Comparison of ENCODE assay signal across 9 cellular contexts in genomic region chr1:209607102-209607794, GRCh38. TPM values are rescaled to one million over a fixed set of nuclear protein-coding genes. Genes with fewer than 3 reads are reported as not detected.
A peak's percentile ranks its signal among the peaks of the same experiment; 100 is the strongest.
DNase-seq lines count a peak whose midpoint lies in the region; ATAC-seq and TF ChIP-seq lines count a peak whose summit lies in the region.
"Had no signal": no experiment of that assay in that cellular context is flagged by ENCODE, and none has a peak within 500 bp of the region (broad histone marks: within the 10 kb centered on the region; RNA-seq: fewer than 3 reads in every experiment).

No MANE protein-coding gene starts in this region.

- no peak overlapping the region for H4K12ac ChIP-seq in trophoblast cell (ENCODE audit: low read depth, low read length)

- H3K27me3 ChIP-seq in RWPE2 (ENCODE audit: insufficient read depth, poor library complexity, severe bottlenecking), result no peaks in the 10 kb centered on the region
- no peaks in the 10 kb centered on the region for H3K27me3 ChIP-seq in trophoblast cell (ENCODE audit: insufficient read depth, low read length)
- H3K27me3 ChIP-seq: gastrocnemius medialis had no signal

- H3K27ac ChIP-seq in RWPE2 (ENCODE audit: poor library complexity, severe bottlenecking), result no peak overlapping the region
- no peak overlapping the region for H3K27ac ChIP-seq in trophoblast cell (ENCODE audit: low read depth, low read length)
- H3K27ac ChIP-seq: gastrocnemius medialis had no signal

- no peaks in the 10 kb centered on the region for H3K36me3 Mint-ChIP-seq in WTC11

- no CpG with 5 or more reads among the region's 1 CpG for WGBS in trophoblast cell (ENCODE audit: extremely low coverage, insufficient coverage, insufficient read length)

- no peaks in the 10 kb centered on the region for H3K79me2 ChIP-seq in trophoblast cell (ENCODE audit: control insufficient read depth, insufficient read depth, low read length, poor library complexity)

- H3K36me3 ChIP-seq in RWPE2 (ENCODE audit: low read depth) (no peaks in the 10 kb centered on the region), trophoblast cell (ENCODE audit: control insufficient read depth in 1 of 2, insufficient read depth in 2 of 2, low read length in 2 of 2) (peaks cover 43 to 74% of the 10 kb centered on the region in 2 experiments)
- H3K36me3 ChIP-seq: gastrocnemius medialis had no signal

- no peak overlapping the region for H3K18ac ChIP-seq in trophoblast cell (ENCODE audit: low read length)

- no peak overlapping the region for H2AFZ ChIP-seq in trophoblast cell (ENCODE audit: insufficient read depth, low read length, poor library complexity)

- no peak overlapping the region for H4K8ac ChIP-seq in trophoblast cell (ENCODE audit: low read depth, low read length)

- ATAC-seq in GM18858 (IDR thresholded peaks at IDR 0.05; ENCODE audit: unreplicated experiment), result peak; percentile 91
- peak; percentile 90 for ATAC-seq in HG02571 (IDR thresholded peaks at IDR 0.05; ENCODE audit: unreplicated experiment)
- peak; percentile 45; the same call in 2 of the 3 replicates for ATAC-seq in RWPE2 (ENCODE audit: low read depth)
- no peak for ATAC-seq in WTC11

- no peak overlapping the region for H3K23ac ChIP-seq in trophoblast cell (ENCODE audit: low read length)

- H2BK120ac ChIP-seq in trophoblast cell (ENCODE audit: insufficient read depth, low read length, poor library complexity), result peak overlapping the region; percentile 8

- H3K79me1 ChIP-seq in trophoblast cell (ENCODE audit: low read length), result peaks cover 2% of the 10 kb centered on the region

- no peaks in the 10 kb centered on the region for H3K4me1 Mint-ChIP-seq in WTC11

- no peak overlapping the region for H3K4me3 ChIP-seq in RWPE2 (ENCODE audit: severe bottlenecking)
- no peak overlapping the region for H3K4me3 ChIP-seq in trophoblast cell (ENCODE audit: low read depth, low read length)
- H3K4me3 ChIP-seq: gastrocnemius medialis had no signal

- no peak overlapping the region for H3K27ac Mint-ChIP-seq in WTC11

- POLR2A ChIA-PET in WTC11 (lab: Charles Lee), result no interaction called here

- H3K4ac ChIP-seq in trophoblast cell (ENCODE audit: low read depth, low read length), result no peak overlapping the region

- H4K91ac ChIP-seq in trophoblast cell (ENCODE audit: low read depth, low read length), result no peak overlapping the region

- H3K4me2 ChIP-seq in trophoblast cell (ENCODE audit: low read length), result no peak overlapping the region

- no peak overlapping the region for H2BK12ac ChIP-seq in trophoblast cell (ENCODE audit: low read length)

- no peaks in the 10 kb centered on the region for H3K9me3 ChIP-seq in RWPE2 (ENCODE audit: severe bottlenecking)
- no peaks in the 10 kb centered on the region for H3K9me3 ChIP-seq in trophoblast cell (ENCODE audit: insufficient read depth, low read depth, low read length)
- H3K9me3 ChIP-seq: gastrocnemius medialis had no signal

- no peak overlapping the region for H2AK5ac ChIP-seq in trophoblast cell (ENCODE audit: low read length)

- H3K4me3 Mint-ChIP-seq in WTC11, result no peak overlapping the region

- no peak for TF ChIP-seq CTCF in RWPE2 (IDR thresholded peaks at IDR 0.05; ENCODE audit: poor library complexity, severe bottlenecking)
- TF ChIP-seq CTCF in WTC11 (IDR thresholded peaks at IDR 0.05), result no peak

- CTCF ChIA-PET in WTC11 (lab: Charles Lee), result interaction anchor here (0.7 to 4.2 kb wide), 5 partner anchors 16 to 31 kb away, joined by 3 to 17 read pairs (median 5); no protein-coding TSS in a partner anchor

- no peaks in the 10 kb centered on the region for H3K9me3 Mint-ChIP-seq in WTC11

- H3K27me3 Mint-ChIP-seq in WTC11 (ENCODE audit: low read depth), result no peaks in the 10 kb centered on the region

- H2BK5ac ChIP-seq in trophoblast cell (ENCODE audit: low read depth, low read length, poor library complexity), result no peak overlapping the region

- DNase-seq in RWPE2 (ENCODE audit: low spot score), result no peak
- DNase-seq in trophoblast cell, result peak; percentile 25 to 40
- no peak for DNase-seq in AML-193 (lab: John Stamatoyannopoulos, UW)
- no peak for DNase-seq in WTC11 (ENCODE audit: low spot score)
- DNase-seq in SHP77 (lab: John Stamatoyannopoulos, UW), result no peak
- no peak for DNase-seq in NCI-H2196 (lab: John Stamatoyannopoulos, UW; ENCODE audit: unreplicated experiment)
- DNase-seq: gastrocnemius medialis had no signal

- H3K4me1 ChIP-seq in RWPE2 (ENCODE audit: insufficient read depth, poor library complexity, severe bottlenecking) (no peaks in the 10 kb centered on the region), trophoblast cell (ENCODE audit: control insufficient read depth in 1 of 2, insufficient read depth in 2 of 2, low read length in 2 of 2) (peaks cover 14 to 18% of the 10 kb centered on the region in 2 experiments)

- no peak overlapping the region for H3K14ac ChIP-seq in trophoblast cell (ENCODE audit: low read length)

- H3K9ac ChIP-seq in trophoblast cell (ENCODE audit: low read length), result no peak overlapping the region

TF ChIP-seq in WTC11, 78 proteins besides CTCF, POLR2A, EP300 and RAD21 (continues in another document):
- TF ChIP-seq SMAD3 (CRISPR knock-in tag; IDR thresholded peaks at IDR 0.05; ENCODE audit: borderline replicate concordance) (no peak), MLX (CRISPR knock-in tag; IDR thresholded peaks at IDR 0.05) (no peak), NFE2L1 (CRISPR knock-in tag; IDR thresholded peaks at IDR 0.05) (no peak), ERG (CRISPR knock-in tag; IDR thresholded peaks at IDR 0.05) (no peak), ELF4 (CRISPR knock-in tag; IDR thresholded peaks at IDR 0.05; ENCODE audit: low read depth) (no peak), JAZF1 (CRISPR knock-in tag; IDR thresholded peaks at IDR 0.05) (no peak), ATF1 (CRISPR knock-in tag; IDR thresholded peaks at IDR 0.05) (no peak), ZNF232 (CRISPR knock-in tag; IDR thresholded peaks at IDR 0.05) (no peak), ZNF138 (CRISPR knock-in tag; conservative IDR thresholded peaks at IDR 0.05) (no peak), ATF6 (CRISPR knock-in tag; IDR thresholded peaks at IDR 0.05) (no peak), ZNF281 (CRISPR knock-in tag; IDR thresholded peaks at IDR 0.05) (no peak), ZNF263 (CRISPR knock-in tag; IDR thresholded peaks at IDR 0.05; ENCODE audit: low read depth) (no peak), ATF3 (CRISPR knock-in tag; conservative IDR thresholded peaks at IDR 0.05) (no peak), ETV6 (CRISPR knock-in tag; IDR thresholded peaks at IDR 0.05) (no peak)

RNA-seq across cellular contexts. Expression of gene CAMK1G, which starts 23.7 kb away (rescaled TPM):
- polyA plus RNA-seq in trophoblast cell (2013), result 11.6 and 13.5 TPM in 2 replicates
- 0.28 to 0.96 TPM (median 0.50 TPM) in 3 replicates for total RNA-seq in WTC11 (2021)

RNA-seq across cellular contexts. Expression of gene LAMB3, which starts 45.0 kb away (rescaled TPM):
- 3.6 and 4.0 TPM in 2 replicates for polyA plus RNA-seq in trophoblast cell (2013)
- 0.53 to 0.85 TPM (median 0.60 TPM) in 3 replicates for total RNA-seq in WTC11 (2021)

Comparison
In these comparisons a context has a peak if more than half of its experiments do, and no peak if none do; other contexts are left out.
1. DNase-seq: peak in trophoblast cell (2 of 2); none in RWPE2 (single experiment), AML-193 (0 of 2), WTC11 (single experiment), SHP77 (0 of 2) and NCI-H2196 (single experiment).